In genomic region chr1:160550572-160551034, GRCh38 we compare ENCODE assay signal across 10 cellular contexts. TPM values are rescaled to one million over a fixed set of nuclear protein-coding genes. Genes with fewer than 3 reads are reported as not detected.
DNase-seq lines count a peak whose midpoint lies in the region; ATAC-seq and TF ChIP-seq lines count a peak whose summit lies in the region.
"Had no signal": no experiment of that assay in that cellular context is flagged by ENCODE, and none has a peak within 500 bp of the region (broad histone marks: within the 10 kb centered on the region; RNA-seq: fewer than 3 reads in every experiment).

No MANE protein-coding gene starts in this region.

- peak; percentile 73 for TF ChIP-seq CTCF in endodermal cell (conservative IDR thresholded peaks at IDR 0.05)
- no peak for TF ChIP-seq CTCF in sigmoid colon (IDR thresholded peaks at IDR 0.05)

- DNase-seq in activated CD4-positive, alpha-beta T cell treated with anti-CD3 and anti-CD28 coated beads for 48 hours = peak; percentile 80
- DNase-seq in endodermal cell (peak; percentile 81), sigmoid colon (no peak), SHP77 treated with DMSO at 0.1 percent for 48 hours (lab: John Stamatoyannopoulos, UW) (no peak)
- peak; percentile 48 for DNase-seq in stimulated activated CD8-positive, alpha-beta memory T cell treated with anti-CD3 and anti-CD28 coated beads, Interleukin-4, amount 100 ng/mL, for 24 hours (ENCODE audit: low read depth)
- DNase-seq: NCI-H187 treated with DMSO at 0.1 percent for 48 hours had no signal

- ATAC-seq in HG03432 (IDR thresholded peaks at IDR 0.05; ENCODE audit: unreplicated experiment) (no peak), HG02884 (IDR thresholded peaks at IDR 0.05; ENCODE audit: unreplicated experiment) (no peak)

- no peaks in the 10 kb centered on the region for H3K9me3 ChIP-seq in endodermal cell (ENCODE audit: control insufficient read depth, low read length)
- H3K9me3 ChIP-seq in sigmoid colon = no peaks in the 10 kb centered on the region

- H3K27ac ChIP-seq in endodermal cell (ENCODE audit: low read depth, low read length) = no peak overlapping the region
- no peak overlapping the region for H3K27ac ChIP-seq in sigmoid colon

- no peaks in the 10 kb centered on the region for H3K9me3 Mint-ChIP-seq in endodermal cell

- H3K27me3 Mint-ChIP-seq in endodermal cell (ENCODE audit: insufficient read depth) = peaks cover 2% of the 10 kb centered on the region

- H3K4me3 ChIP-seq in endodermal cell (ENCODE audit: low read length) = no peak overlapping the region
- no peak overlapping the region for H3K4me3 ChIP-seq in sigmoid colon

- H3K27me3 ChIP-seq in endodermal cell (ENCODE audit: control insufficient read depth, insufficient read depth, low read length, poor library complexity, severe bottlenecking) = no peaks in the 10 kb centered on the region
- no peaks in the 10 kb centered on the region for H3K27me3 ChIP-seq in sigmoid colon

- H3K27ac Mint-ChIP-seq in endodermal cell = no peak overlapping the region

- no peak overlapping the region for H3K9ac ChIP-seq in endodermal cell (ENCODE audit: extremely low read depth, low read length, poor library complexity, severe bottlenecking)

- no peaks in the 10 kb centered on the region for H3K36me3 Mint-ChIP-seq in endodermal cell (ENCODE audit: low read depth)

- H3K4me1 ChIP-seq in endodermal cell (ENCODE audit: control insufficient read depth, insufficient read depth, low read length) (no peaks in the 10 kb centered on the region), sigmoid colon (no peaks in the 10 kb centered on the region)

- 85 to 86% methylated on average over 5 to 6 of the region's 6 CpGs for WGBS in endodermal cell (ENCODE audit: insufficient coverage in 1 of 2, insufficient read length in 1 of 2), 2 experiments
- WGBS in sigmoid colon, 2 donors = 76 to 81% methylated on average over 6 of the region's 6 CpGs

- TF ChIP-seq RAD21 in Ishikawa (IDR thresholded peaks at IDR 0.05; ENCODE audit: low read depth) = 0 out of 2 replicates have a peak, but pooled peaks have one; percentile 7

- intact Hi-C loops in sigmoid colon (cut with DNase I) = no loop called here

- no peaks in the 10 kb centered on the region for H3K36me3 ChIP-seq in endodermal cell (ENCODE audit: control insufficient read depth, insufficient read depth, low read length)
- no peaks in the 10 kb centered on the region for H3K36me3 ChIP-seq in sigmoid colon

- TF ChIP-seq EP300 in Ishikawa (IDR thresholded peaks at IDR 0.05; ENCODE audit: borderline replicate concordance) (no peak), sigmoid colon (IDR thresholded peaks at IDR 0.05) (no peak)

- TF ChIP-seq POLR2A in sigmoid colon (IDR thresholded peaks at IDR 0.05) = no peak

- peaks cover 8% of the 10 kb centered on the region for H3K4me1 Mint-ChIP-seq in endodermal cell

- H3K4me3 Mint-ChIP-seq in endodermal cell = no peak overlapping the region

TF ChIP-seq in Ishikawa, 13 proteins besides CTCF, POLR2A, EP300 and RAD21:
- TF ChIP-seq CREB1 (IDR thresholded peaks at IDR 0.05; ENCODE audit: low read depth) (no peak), YY1 (IDR thresholded peaks at IDR 0.05; ENCODE audit: low read depth) (no peak), TCF12 (IDR thresholded peaks at IDR 0.05; ENCODE audit: low read depth) (no peak), ZBTB7A (IDR thresholded peaks at IDR 0.05; ENCODE audit: low read depth) (no peak), USF1 (IDR thresholded peaks at IDR 0.05) (no peak), CEBPB (IDR thresholded peaks at IDR 0.05) (no peak), MAX (IDR thresholded peaks at IDR 0.05) (no peak), EGR1 (IDR thresholded peaks at IDR 0.05) (no peak), NFIC (IDR thresholded peaks at IDR 0.05) (no peak), TEAD4 (IDR thresholded peaks at IDR 0.05) (no peak), REST (IDR thresholded peaks at IDR 0.05; ENCODE audit: low read depth) (no peak), FOXM1 (IDR thresholded peaks at IDR 0.05; ENCODE audit: borderline replicate concordance, low read depth) (no peak), TAF1 (IDR thresholded peaks at IDR 0.05; ENCODE audit: low read depth) (no peak)

RNA-seq across cellular contexts. Expression of gene SLAMF6, which starts 27.5 kb away (rescaled TPM):
- total RNA-seq in endodermal cell (not detected), sigmoid colon (1 to 10 TPM in 2 of 4 donors, under 1 TPM in 1, not detected in 1; 0.41 to 1.2 (median 1.1) TPM)
- not detected for polyA plus RNA-seq in endodermal cell (2013, experiment 1 of 2)
- polyA plus RNA-seq in endodermal cell (2013, experiment 2 of 2) = not detected
- 10 to 100 TPM in 1 of 3 donors, 1 to 10 TPM in 1, under 1 TPM in 1; 0.60 to 15.2 (median 1.4) TPM for polyA plus RNA-seq in sigmoid colon
- total RNA-seq: chondrocyte had no signal

RNA-seq across cellular contexts. Expression of gene CD84, which starts 28.7 kb away (rescaled TPM):
- total RNA-seq in endodermal cell (not detected), sigmoid colon (1 to 10 TPM; 2.2 to 7.5 (median 3.3) TPM)
- not detected for polyA plus RNA-seq in endodermal cell (2013, experiment 1 of 2)
- polyA plus RNA-seq in endodermal cell (2013, experiment 2 of 2) = not detected
- polyA plus RNA-seq in sigmoid colon = 1 to 10 TPM in 2 of 3 donors, under 1 TPM in 1; 0.60 to 5.5 (median 3.2) TPM
- total RNA-seq: chondrocyte had no signal

Comparison
In these comparisons a context has a peak if more than half of its experiments do, and no peak if none do; other contexts are left out.
1. DNase-seq: peak in activated CD4-positive, alpha-beta T cell treated with anti-CD3 and anti-CD28 coated beads for 48 hours (single experiment), endodermal cell (single experiment) and stimulated activated CD8-positive, alpha-beta memory T cell treated with anti-CD3 and anti-CD28 coated beads, Interleukin-4, amount 100 ng/mL, for 24 hours (single experiment); none in sigmoid colon (single experiment) and SHP77 treated with DMSO at 0.1 percent for 48 hours (single experiment).